ENCODE assay signal across 1 cellular context in the genomic region with DNA sequence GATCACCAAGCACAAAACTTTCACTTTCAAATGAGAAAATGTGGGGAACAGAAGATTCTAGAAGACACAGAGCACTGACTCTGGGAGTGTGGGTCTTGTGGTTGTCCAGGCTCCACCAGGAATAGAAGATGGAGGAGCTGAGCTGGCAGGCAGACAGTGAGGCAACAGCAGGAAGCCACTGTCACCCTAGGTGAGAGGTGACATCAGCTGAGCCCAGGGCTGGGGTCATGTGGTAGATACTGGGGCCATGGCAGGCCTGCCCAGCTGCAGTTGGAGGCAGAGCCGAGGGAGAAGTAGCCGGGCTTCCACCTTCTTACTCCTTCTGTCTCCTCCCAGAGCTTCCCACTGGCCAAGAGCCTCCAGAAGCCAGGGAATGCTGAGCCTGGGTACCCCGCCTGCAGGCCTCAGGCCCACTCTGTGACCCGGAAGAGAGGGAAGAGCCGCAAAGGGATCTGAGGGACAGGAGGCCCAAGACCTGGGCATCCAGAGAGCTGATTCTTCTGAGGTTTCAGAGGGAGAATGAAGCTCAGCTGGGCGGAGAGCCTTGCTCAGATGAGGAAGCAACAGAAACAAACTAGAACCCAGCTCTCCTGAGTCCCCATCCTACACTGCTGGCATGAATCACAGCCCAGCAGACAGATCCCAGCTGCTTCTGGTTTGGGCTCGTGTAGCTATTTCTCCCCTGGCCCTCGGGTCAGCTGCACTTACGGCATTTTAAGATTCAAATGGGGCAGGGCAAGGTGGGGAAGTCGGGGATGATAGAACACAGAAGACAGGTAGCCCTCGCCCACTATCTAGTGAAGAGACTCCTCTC.
A peak's percentile ranks its signal among the peaks of the same experiment; 100 is the strongest.
TF ChIP-seq lines count a peak whose summit lies in the region.

No MANE protein-coding gene starts in this region.

TF ChIP-seq in HepG2, 621 proteins besides CTCF, POLR2A, EP300 and RAD21 (continued from another document and continues in another):
- TF ChIP-seq, protein P1, sequence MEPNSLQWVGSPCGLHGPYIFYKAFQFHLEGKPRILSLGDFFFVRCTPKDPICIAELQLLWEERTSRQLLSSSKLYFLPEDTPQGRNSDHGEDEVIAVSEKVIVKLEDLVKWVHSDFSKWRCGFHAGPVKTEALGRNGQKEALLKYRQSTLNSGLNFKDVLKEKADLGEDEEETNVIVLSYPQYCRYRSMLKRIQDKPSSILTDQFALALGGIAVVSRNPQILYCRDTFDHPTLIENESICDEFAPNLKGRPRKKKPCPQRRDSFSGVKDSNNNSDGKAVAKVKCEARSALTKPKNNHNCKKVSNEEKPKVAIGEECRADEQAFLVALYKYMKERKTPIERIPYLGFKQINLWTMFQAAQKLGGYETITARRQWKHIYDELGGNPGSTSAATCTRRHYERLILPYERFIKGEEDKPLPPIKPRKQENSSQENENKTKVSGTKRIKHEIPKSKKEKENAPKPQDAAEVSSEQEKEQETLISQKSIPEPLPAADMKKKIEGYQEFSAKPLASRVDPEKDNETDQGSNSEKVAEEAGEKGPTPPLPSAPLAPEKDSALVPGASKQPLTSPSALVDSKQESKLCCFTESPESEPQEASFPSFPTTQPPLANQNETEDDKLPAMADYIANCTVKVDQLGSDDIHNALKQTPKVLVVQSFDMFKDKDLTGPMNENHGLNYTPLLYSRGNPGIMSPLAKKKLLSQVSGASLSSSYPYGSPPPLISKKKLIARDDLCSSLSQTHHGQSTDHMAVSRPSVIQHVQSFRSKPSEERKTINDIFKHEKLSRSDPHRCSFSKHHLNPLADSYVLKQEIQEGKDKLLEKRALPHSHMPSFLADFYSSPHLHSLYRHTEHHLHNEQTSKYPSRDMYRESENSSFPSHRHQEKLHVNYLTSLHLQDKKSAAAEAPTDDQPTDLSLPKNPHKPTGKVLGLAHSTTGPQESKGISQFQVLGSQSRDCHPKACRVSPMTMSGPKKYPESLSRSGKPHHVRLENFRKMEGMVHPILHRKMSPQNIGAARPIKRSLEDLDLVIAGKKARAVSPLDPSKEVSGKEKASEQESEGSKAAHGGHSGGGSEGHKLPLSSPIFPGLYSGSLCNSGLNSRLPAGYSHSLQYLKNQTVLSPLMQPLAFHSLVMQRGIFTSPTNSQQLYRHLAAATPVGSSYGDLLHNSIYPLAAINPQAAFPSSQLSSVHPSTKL (CRISPR knock-in tag; IDR thresholded peaks at IDR 0.05) = peak; percentile 64
- TF ChIP-seq MED1 (CRISPR knock-in tag; IDR thresholded peaks at IDR 0.05) (0 out of 2 replicates have a peak, but pooled peaks have one; percentile 38), ZNF674 (CRISPR knock-in tag; IDR thresholded peaks at IDR 0.05; ENCODE audit: low read depth) (no peak), KAT8 (CRISPR knock-in tag; IDR thresholded peaks at IDR 0.05) (peak; percentile 51), HDAC2 (CRISPR knock-in tag; IDR thresholded peaks at IDR 0.05) (0 out of 2 replicates have a peak, but pooled peaks have one; percentile 13), ZBTB3 (CRISPR knock-in tag; IDR thresholded peaks at IDR 0.05; ENCODE audit: borderline replicate concordance, low read depth) (0 out of 2 replicates have a peak, but pooled peaks have one; percentile 4), SYNCRIP (IDR thresholded peaks at IDR 0.05; ENCODE audit: insufficient read depth, low read depth, low read length) (no peak), GZF1 (CRISPR knock-in tag; IDR thresholded peaks at IDR 0.05) (0 out of 2 replicates have a peak, but pooled peaks have one; percentile 25), ZNF709 (CRISPR knock-in tag; IDR thresholded peaks at IDR 0.05) (no peak), TOPORS (CRISPR knock-in tag; IDR thresholded peaks at IDR 0.05) (no peak), SMAD3 (CRISPR knock-in tag; IDR thresholded peaks at IDR 0.05) (0 out of 2 replicates have a peak, but pooled peaks have one; percentile 40), FOXO1 (CRISPR knock-in tag; IDR thresholded peaks at IDR 0.05) (0 out of 2 replicates have a peak, but pooled peaks have one; percentile 19), FOXA1 (IDR thresholded peaks at IDR 0.05) (no peak), FOXA1 (CRISPR knock-in tag; IDR thresholded peaks at IDR 0.05) (0 out of 2 replicates have a peak, but pooled peaks have one; percentile 18), MAFF (IDR thresholded peaks at IDR 0.05; ENCODE audit: low read depth, low read length) (no peak), CBX5 (CRISPR knock-in tag; IDR thresholded peaks at IDR 0.05; ENCODE audit: borderline replicate concordance) (peak; percentile 49; the same call in 1 of the 2 replicates), RXRB (CRISPR knock-in tag; IDR thresholded peaks at IDR 0.05; ENCODE audit: borderline replicate concordance) (peak; percentile 52; the same call in 1 of the 2 replicates), NFYB (CRISPR knock-in tag; IDR thresholded peaks at IDR 0.05) (no peak), ZNF644 (CRISPR knock-in tag; IDR thresholded peaks at IDR 0.05; ENCODE audit: low read depth) (peak; percentile 59; the same call in 1 of the 2 replicates), IRF2 (CRISPR knock-in tag; IDR thresholded peaks at IDR 0.05) (no peak; the same call in 1 of the 2 replicates), ZBTB21 (CRISPR knock-in tag; IDR thresholded peaks at IDR 0.05) (0 out of 2 replicates have a peak, but pooled peaks have one; percentile 70), FIP1L1 (IDR thresholded peaks at IDR 0.05; ENCODE audit: borderline replicate concordance, insufficient read depth, low read depth, low read length) (no peak)
- TF ChIP-seq, protein P2, sequence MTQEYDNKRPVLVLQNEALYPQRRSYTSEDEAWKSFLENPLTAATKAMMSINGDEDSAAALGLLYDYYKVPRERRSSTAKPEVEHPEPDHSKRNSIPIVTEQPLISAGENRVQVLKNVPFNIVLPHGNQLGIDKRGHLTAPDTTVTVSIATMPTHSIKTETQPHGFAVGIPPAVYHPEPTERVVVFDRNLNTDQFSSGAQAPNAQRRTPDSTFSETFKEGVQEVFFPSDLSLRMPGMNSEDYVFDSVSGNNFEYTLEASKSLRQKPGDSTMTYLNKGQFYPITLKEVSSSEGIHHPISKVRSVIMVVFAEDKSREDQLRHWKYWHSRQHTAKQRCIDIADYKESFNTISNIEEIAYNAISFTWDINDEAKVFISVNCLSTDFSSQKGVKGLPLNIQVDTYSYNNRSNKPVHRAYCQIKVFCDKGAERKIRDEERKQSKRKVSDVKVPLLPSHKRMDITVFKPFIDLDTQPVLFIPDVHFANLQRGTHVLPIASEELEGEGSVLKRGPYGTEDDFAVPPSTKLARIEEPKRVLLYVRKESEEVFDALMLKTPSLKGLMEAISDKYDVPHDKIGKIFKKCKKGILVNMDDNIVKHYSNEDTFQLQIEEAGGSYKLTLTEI (CRISPR knock-in tag; conservative IDR thresholded peaks at IDR 0.05) = no peak
- TF ChIP-seq, protein P3, sequence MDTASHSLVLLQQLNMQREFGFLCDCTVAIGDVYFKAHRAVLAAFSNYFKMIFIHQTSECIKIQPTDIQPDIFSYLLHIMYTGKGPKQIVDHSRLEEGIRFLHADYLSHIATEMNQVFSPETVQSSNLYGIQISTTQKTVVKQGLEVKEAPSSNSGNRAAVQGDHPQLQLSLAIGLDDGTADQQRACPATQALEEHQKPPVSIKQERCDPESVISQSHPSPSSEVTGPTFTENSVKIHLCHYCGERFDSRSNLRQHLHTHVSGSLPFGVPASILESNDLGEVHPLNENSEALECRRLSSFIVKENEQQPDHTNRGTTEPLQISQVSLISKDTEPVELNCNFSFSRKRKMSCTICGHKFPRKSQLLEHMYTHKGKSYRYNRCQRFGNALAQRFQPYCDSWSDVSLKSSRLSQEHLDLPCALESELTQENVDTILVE (CRISPR knock-in tag; IDR thresholded peaks at IDR 0.05) = no peak
- TF ChIP-seq, protein P4, sequence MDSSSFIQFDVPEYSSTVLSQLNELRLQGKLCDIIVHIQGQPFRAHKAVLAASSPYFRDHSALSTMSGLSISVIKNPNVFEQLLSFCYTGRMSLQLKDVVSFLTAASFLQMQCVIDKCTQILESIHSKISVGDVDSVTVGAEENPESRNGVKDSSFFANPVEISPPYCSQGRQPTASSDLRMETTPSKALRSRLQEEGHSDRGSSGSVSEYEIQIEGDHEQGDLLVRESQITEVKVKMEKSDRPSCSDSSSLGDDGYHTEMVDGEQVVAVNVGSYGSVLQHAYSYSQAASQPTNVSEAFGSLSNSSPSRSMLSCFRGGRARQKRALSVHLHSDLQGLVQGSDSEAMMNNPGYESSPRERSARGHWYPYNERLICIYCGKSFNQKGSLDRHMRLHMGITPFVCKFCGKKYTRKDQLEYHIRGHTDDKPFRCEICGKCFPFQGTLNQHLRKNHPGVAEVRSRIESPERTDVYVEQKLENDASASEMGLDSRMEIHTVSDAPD (CRISPR knock-in tag; IDR thresholded peaks at IDR 0.05) = no peak
- TF ChIP-seq, protein P5, sequence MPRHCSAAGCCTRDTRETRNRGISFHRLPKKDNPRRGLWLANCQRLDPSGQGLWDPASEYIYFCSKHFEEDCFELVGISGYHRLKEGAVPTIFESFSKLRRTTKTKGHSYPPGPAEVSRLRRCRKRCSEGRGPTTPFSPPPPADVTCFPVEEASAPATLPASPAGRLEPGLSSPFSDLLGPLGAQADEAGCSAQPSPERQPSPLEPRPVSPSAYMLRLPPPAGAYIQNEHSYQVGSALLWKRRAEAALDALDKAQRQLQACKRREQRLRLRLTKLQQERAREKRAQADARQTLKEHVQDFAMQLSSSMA (CRISPR knock-in tag; IDR thresholded peaks at IDR 0.05) = peak; percentile 23; the same call in 1 of the 2 replicates
- TF ChIP-seq, protein P6, sequence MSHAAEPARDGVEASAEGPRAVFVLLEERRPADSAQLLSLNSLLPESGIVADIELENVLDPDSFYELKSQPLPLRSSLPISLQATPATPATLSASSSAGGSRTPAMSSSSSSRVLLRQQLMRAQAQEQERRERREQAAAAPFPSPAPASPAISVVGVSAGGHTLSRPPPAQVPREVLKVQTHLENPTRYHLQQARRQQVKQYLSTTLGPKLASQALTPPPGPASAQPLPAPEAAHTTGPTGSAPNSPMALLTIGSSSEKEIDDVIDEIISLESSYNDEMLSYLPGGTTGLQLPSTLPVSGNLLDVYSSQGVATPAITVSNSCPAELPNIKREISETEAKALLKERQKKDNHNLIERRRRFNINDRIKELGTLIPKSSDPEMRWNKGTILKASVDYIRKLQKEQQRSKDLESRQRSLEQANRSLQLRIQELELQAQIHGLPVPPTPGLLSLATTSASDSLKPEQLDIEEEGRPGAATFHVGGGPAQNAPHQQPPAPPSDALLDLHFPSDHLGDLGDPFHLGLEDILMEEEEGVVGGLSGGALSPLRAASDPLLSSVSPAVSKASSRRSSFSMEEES (CRISPR knock-in tag; IDR thresholded peaks at IDR 0.05) = 0 out of 2 replicates have a peak, but pooled peaks have one; percentile 57
- TF ChIP-seq, protein P7, sequence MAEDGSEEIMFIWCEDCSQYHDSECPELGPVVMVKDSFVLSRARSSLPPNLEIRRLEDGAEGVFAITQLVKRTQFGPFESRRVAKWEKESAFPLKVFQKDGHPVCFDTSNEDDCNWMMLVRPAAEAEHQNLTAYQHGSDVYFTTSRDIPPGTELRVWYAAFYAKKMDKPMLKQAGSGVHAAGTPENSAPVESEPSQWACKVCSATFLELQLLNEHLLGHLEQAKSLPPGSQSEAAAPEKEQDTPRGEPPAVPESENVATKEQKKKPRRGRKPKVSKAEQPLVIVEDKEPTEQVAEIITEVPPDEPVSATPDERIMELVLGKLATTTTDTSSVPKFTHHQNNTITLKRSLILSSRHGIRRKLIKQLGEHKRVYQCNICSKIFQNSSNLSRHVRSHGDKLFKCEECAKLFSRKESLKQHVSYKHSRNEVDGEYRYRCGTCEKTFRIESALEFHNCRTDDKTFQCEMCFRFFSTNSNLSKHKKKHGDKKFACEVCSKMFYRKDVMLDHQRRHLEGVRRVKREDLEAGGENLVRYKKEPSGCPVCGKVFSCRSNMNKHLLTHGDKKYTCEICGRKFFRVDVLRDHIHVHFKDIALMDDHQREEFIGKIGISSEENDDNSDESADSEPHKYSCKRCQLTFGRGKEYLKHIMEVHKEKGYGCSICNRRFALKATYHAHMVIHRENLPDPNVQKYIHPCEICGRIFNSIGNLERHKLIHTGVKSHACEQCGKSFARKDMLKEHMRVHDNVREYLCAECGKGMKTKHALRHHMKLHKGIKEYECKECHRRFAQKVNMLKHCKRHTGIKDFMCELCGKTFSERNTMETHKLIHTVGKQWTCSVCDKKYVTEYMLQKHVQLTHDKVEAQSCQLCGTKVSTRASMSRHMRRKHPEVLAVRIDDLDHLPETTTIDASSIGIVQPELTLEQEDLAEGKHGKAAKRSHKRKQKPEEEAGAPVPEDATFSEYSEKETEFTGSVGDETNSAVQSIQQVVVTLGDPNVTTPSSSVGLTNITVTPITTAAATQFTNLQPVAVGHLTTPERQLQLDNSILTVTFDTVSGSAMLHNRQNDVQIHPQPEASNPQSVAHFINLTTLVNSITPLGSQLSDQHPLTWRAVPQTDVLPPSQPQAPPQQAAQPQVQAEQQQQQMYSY (CRISPR knock-in tag; IDR thresholded peaks at IDR 0.05) = no peak
- TF ChIP-seq, protein P8, sequence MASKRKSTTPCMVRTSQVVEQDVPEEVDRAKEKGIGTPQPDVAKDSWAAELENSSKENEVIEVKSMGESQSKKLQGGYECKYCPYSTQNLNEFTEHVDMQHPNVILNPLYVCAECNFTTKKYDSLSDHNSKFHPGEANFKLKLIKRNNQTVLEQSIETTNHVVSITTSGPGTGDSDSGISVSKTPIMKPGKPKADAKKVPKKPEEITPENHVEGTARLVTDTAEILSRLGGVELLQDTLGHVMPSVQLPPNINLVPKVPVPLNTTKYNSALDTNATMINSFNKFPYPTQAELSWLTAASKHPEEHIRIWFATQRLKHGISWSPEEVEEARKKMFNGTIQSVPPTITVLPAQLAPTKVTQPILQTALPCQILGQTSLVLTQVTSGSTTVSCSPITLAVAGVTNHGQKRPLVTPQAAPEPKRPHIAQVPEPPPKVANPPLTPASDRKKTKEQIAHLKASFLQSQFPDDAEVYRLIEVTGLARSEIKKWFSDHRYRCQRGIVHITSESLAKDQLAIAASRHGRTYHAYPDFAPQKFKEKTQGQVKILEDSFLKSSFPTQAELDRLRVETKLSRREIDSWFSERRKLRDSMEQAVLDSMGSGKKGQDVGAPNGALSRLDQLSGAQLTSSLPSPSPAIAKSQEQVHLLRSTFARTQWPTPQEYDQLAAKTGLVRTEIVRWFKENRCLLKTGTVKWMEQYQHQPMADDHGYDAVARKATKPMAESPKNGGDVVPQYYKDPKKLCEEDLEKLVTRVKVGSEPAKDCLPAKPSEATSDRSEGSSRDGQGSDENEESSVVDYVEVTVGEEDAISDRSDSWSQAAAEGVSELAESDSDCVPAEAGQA (IDR thresholded peaks at IDR 0.05; ENCODE audit: low read depth) = peak; percentile 59; the same call in 1 of the 2 replicates
- TF ChIP-seq, protein P8 (CRISPR knock-in tag; IDR thresholded peaks at IDR 0.05; ENCODE audit: borderline replicate concordance) = no peak
